In genomic region chr16:27867122-27868110, GRCh38 we compare ENCODE assay signal across 8 cellular contexts.
DNase-seq lines count a peak whose midpoint lies in the region; ATAC-seq, FAIRE-seq and TF ChIP-seq lines count a peak whose summit lies in the region.

No MANE protein-coding gene starts in this region.

- H3K27ac ChIP-seq in C4-2B (no peak overlapping the region), Panc1 (ENCODE audit: low read length) (no peak overlapping the region)

- POLR2A ChIA-PET in Panc1 (lab: Charles Lee): interaction anchor here (0.6 kb wide), 1 partner anchor 52 kb away, joined by 15 read pairs; no protein-coding TSS in a partner anchor

- peaks cover 3% of the 10 kb centered on the region for H3K4me1 Mint-ChIP-seq in activated T-cell treated with anti-CD3 and anti-CD28 coated beads, Interleukin-2, amount 50 U/mL, for 4 hours (ENCODE audit: low read depth)

- H3K9me3 Mint-ChIP-seq in activated T-cell treated with anti-CD3 and anti-CD28 coated beads, Interleukin-2, amount 50 U/mL, for 4 hours: peaks cover 29% of the 10 kb centered on the region

- BruUV-seq in Panc1 (replicated peaks; lab: Mats Ljungman, UMichigan): no TSS peak

- no peak overlapping the region for H3K4me3 ChIP-seq in Panc1 (ENCODE audit: low read depth in 2 of 2, low read length in 2 of 2)

- TF ChIP-seq CTCF in C4-2B (conservative IDR thresholded peaks at IDR 0.05) (peak; percentile 90), Panc1 (IDR thresholded peaks at IDR 0.05) (peak; percentile 82)

- H3K4me3 Mint-ChIP-seq in activated T-cell treated with anti-CD3 and anti-CD28 coated beads, Interleukin-2, amount 50 U/mL, for 4 hours: no peak overlapping the region

- DNase-seq in HCEC 1CT (peak; percentile 67), Panc1 (ENCODE audit: low read depth, low spot score) (no peak), frontal cortex (ENCODE audit: low spot score in 2 of 2) (peak; percentile 35 to 65), posterior cingulate gyrus (peak; percentile 22 to 93 (median 58))
- no peak for DNase-seq in activated T-cell treated with anti-CD3 and anti-CD28 coated beads, Interleukin-2, amount 50 U/mL, for 4 hours

- intact Hi-C loops in Panc1 (cut with micrococcal nuclease; ENCODE audit: unreplicated experiment) (loop anchor here (5.0 kb wide), 1 partner anchor 170 kb away; no protein-coding TSS in a partner anchor), posterior cingulate gyrus (cut with DNase I) (no loop called here)

- H3K4me1 ChIP-seq in Panc1 (ENCODE audit: control insufficient read depth, insufficient read depth, low read length): no peaks in the 10 kb centered on the region

- H3K27me3 ChIP-seq in Panc1 (ENCODE audit: control insufficient read depth, insufficient read depth, low read length): peaks cover 3% of the 10 kb centered on the region; the same call in 1 of the 2 replicates

- peaks cover 11% of the 10 kb centered on the region for H3K27me3 Mint-ChIP-seq in activated T-cell treated with anti-CD3 and anti-CD28 coated beads, Interleukin-2, amount 50 U/mL, for 4 hours (ENCODE audit: low read depth)

- H3K9me3 ChIP-seq in Panc1 (ENCODE audit: control insufficient read depth, insufficient read depth, low read depth, low read length): peaks cover 6% of the 10 kb centered on the region; the same call in 1 of the 2 replicates

- no peaks in the 10 kb centered on the region for H3K36me3 Mint-ChIP-seq in activated T-cell treated with anti-CD3 and anti-CD28 coated beads, Interleukin-2, amount 50 U/mL, for 4 hours (ENCODE audit: insufficient read depth)

- H3K36me3 ChIP-seq in Panc1 (ENCODE audit: control insufficient read depth, insufficient read depth, low read length): no peaks in the 10 kb centered on the region

- in situ Hi-C loops in Panc1 (cut with HindIII; ENCODE audit: low pct_unique_long_range_greater_than_20kb, low sequenced_read_pairs): no loop called here

- CTCF ChIA-PET in Panc1 (lab: Charles Lee): interaction anchor here (0.6 to 1.5 kb wide), 12 partner anchors 8 to 570 kb away, joined by 3 to 19 read pairs (median 4); partner anchors contain the start of gene KATNIP

- ATAC-seq in Panc1: peak; percentile 94
- peak; percentile 52 to 62 for ATAC-seq in activated T-cell treated with anti-CD3 and anti-CD28 coated beads, Interleukin-2, amount 50 U/mL, for 4 hours
- no peak for ATAC-seq in HG02763 (IDR thresholded peaks at IDR 0.05; ENCODE audit: unreplicated experiment)
- ATAC-seq in HG02885 (IDR thresholded peaks at IDR 0.05; ENCODE audit: poor library complexity, unreplicated experiment): no peak

- FAIRE-seq in frontal cortex (lab: Jason Lieb, UNC): no peak

Comparison
In these comparisons a context has a peak if more than half of its experiments do, and no peak if none do; other contexts are left out.
1. DNase-seq: peak in HCEC 1CT (single experiment), frontal cortex (2 of 2) and posterior cingulate gyrus (10 of 10); none in Panc1 (single experiment) and activated T-cell treated with anti-CD3 and anti-CD28 coated beads, Interleukin-2, amount 50 U/mL, for 4 hours (single experiment).
2. ATAC-seq: peak in Panc1 (single experiment) and activated T-cell treated with anti-CD3 and anti-CD28 coated beads, Interleukin-2, amount 50 U/mL, for 4 hours (2 of 2); none in HG02763 (single experiment) and HG02885 (single experiment).